Comparison of ENCODE assay signal across 13 cellular contexts in the genomic region with DNA sequence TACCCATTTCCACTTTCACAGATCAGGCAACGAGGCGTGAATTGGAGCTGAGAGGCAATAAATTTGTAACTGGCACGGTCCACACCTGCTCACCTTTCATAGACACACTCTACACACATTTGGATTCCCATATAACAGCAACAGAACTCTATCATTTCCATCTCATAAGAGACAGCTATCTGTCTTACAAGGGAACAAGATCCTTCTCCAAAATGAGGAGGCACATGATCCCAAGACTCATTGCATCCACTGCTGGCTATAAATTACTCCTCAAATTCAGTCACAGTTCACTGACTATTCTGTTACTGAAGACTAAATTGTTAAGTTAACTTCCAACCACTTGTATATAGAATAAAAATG.
A peak's percentile ranks its signal among the peaks of the same experiment; 100 is the strongest.
DNase-seq lines count a peak whose midpoint lies in the region; ATAC-seq and TF ChIP-seq lines count a peak whose summit lies in the region.
"Had no signal": no experiment of that assay in that cellular context is flagged by ENCODE, and none has a peak within 500 bp of the region (broad histone marks: within the 10 kb centered on the region; RNA-seq: fewer than 3 reads in every experiment).

No MANE protein-coding gene starts in this region.

- intact Hi-C loops in activated B cell treated with CpG ODN at 0.5 μM for 24 hours (cut with micrococcal nuclease) (loop anchor here (1.0 kb wide), 2 partner anchors 328 to 1144 kb away; partner anchors contain the start of gene PTPRU), posterior cingulate gyrus (cut with DNase I) (loop anchor here (5.0 kb wide), 2 partner anchors 588 to 1143 kb away; partner anchors contain the start of gene PTPRU)

- H3K9me3 Mint-ChIP-seq in HFFc6, result no peaks in the 10 kb centered on the region
- H3K9me3 Mint-ChIP-seq in activated B cell treated with CpG ODN at 0.5 μM for 24 hours, result no peaks in the 10 kb centered on the region
- H3K9me3 Mint-ChIP-seq in type B pancreatic cell, result no peaks in the 10 kb centered on the region
- H3K9me3 Mint-ChIP-seq: activated CD4-positive, alpha-beta T cell treated with anti-CD3 and anti-CD28 coated beads, Interleukin-2, amount 10 ng/mL, durations not matched to agents 24 days and 14 days; naive B cell; T-helper 2 cell treated with Interferon-gamma antibody and Interleukin-4, amounts not matched to agents 5 μg/mL and 100 μg/mL, for 36 hours had no signal

- H3K36me3 Mint-ChIP-seq in HFFc6 (ENCODE audit: low read depth) (no peaks in the 10 kb centered on the region), activated B cell treated with CpG ODN at 0.5 μM for 24 hours (ENCODE audit: low read depth) (no peaks in the 10 kb centered on the region), type B pancreatic cell (no peaks in the 10 kb centered on the region)
- H3K36me3 Mint-ChIP-seq: naive B cell had no signal

- no peak overlapping the region for H3K27ac Mint-ChIP-seq in HFFc6
- H3K27ac Mint-ChIP-seq in activated B cell treated with CpG ODN at 0.5 μM for 24 hours, result no peak overlapping the region
- H3K27ac Mint-ChIP-seq in type B pancreatic cell, result no peak overlapping the region
- H3K27ac Mint-ChIP-seq: activated CD4-positive, alpha-beta T cell treated with anti-CD3 and anti-CD28 coated beads, Interleukin-2, amount 10 ng/mL, durations not matched to agents 24 days and 14 days; IgD-negative memory B cell; naive B cell; T-helper 2 cell treated with Interferon-gamma antibody and Interleukin-4, amounts not matched to agents 5 μg/mL and 100 μg/mL, for 36 hours had no signal

- H3K4me1 Mint-ChIP-seq in HFFc6 (ENCODE audit: low read depth), result peaks cover 13% of the 10 kb centered on the region
- H3K4me1 Mint-ChIP-seq in activated B cell treated with CpG ODN at 0.5 μM for 24 hours, result peaks cover 3% of the 10 kb centered on the region
- peaks cover 52% of the 10 kb centered on the region for H3K4me1 Mint-ChIP-seq in type B pancreatic cell (ENCODE audit: unreplicated experiment)
- H3K4me1 Mint-ChIP-seq: activated CD4-positive, alpha-beta T cell treated with anti-CD3 and anti-CD28 coated beads, Interleukin-2, amount 10 ng/mL, durations not matched to agents 24 days and 14 days had no signal

- H3K4me3 Mint-ChIP-seq in HFFc6 (no peak overlapping the region), activated B cell treated with CpG ODN at 0.5 μM for 24 hours (no peak overlapping the region), type B pancreatic cell (no peak overlapping the region)
- H3K4me3 Mint-ChIP-seq: activated CD4-positive, alpha-beta T cell treated with anti-CD3 and anti-CD28 coated beads, Interleukin-2, amount 10 ng/mL, durations not matched to agents 24 days and 14 days; IgD-negative memory B cell; T-helper 2 cell treated with Interferon-gamma antibody and Interleukin-4, amounts not matched to agents 5 μg/mL and 100 μg/mL, for 36 hours had no signal

- CTCF ChIA-PET in activated B cell treated with CpG ODN at 0.5 μM for 24 hours (lab: Charles Lee), result interaction anchor here (0.8 to 2.8 kb wide), 13 partner anchors 9 to 1159 kb away, joined by 3 to 20 read pairs (median 4); partner anchors contain the start of genes MECR and PTPRU

- TF ChIP-seq CTCF in HFFc6 (IDR thresholded peaks at IDR 0.05) (0 out of 2 replicates have a peak, but pooled peaks have one; percentile 16), activated B cell treated with CpG ODN at 0.5 μM for 24 hours (IDR thresholded peaks at IDR 0.05) (peak; percentile 7), type B pancreatic cell (conservative IDR thresholded peaks at IDR 0.05) (peak; percentile 38)

- peak; percentile 43 for DNase-seq in activated CD8-positive, alpha-beta memory T cell treated with anti-CD3 and anti-CD28 coated beads for 24 hours
- no peak for DNase-seq in activated CD8-positive, alpha-beta memory T cell treated with anti-CD3 and anti-CD28 coated beads, Interleukin-2, amount 50 U/mL, for 48 hours
- DNase-seq in HFFc6 (no peak), activated B cell treated with CpG ODN at 0.5 μM for 24 hours (no peak), type B pancreatic cell (ENCODE audit: extremely low spot score, unreplicated experiment) (no peak), posterior cingulate gyrus (no peak), glomerular visceral epithelial cell (ENCODE audit: extremely low spot score) (no peak)
- DNase-seq: left ventricle myocardium superior had no signal

- ATAC-seq in activated B cell treated with CpG ODN at 0.5 μM for 24 hours (ENCODE audit: low read depth) (no peak), HG03039 (IDR thresholded peaks at IDR 0.05; ENCODE audit: unreplicated experiment) (no peak)

- POLR2A ChIA-PET in activated B cell treated with CpG ODN at 0.5 μM for 24 hours (lab: Charles Lee), result interaction anchor here (1.0 kb wide), 1 partner anchor 1150 kb away, joined by 3 read pairs; the partner anchor contains the start of gene MECR

- H3K27me3 Mint-ChIP-seq in HFFc6 (ENCODE audit: insufficient read depth), result peaks cover 15% of the 10 kb centered on the region
- H3K27me3 Mint-ChIP-seq in activated B cell treated with CpG ODN at 0.5 μM for 24 hours, result peaks cover 24% of the 10 kb centered on the region
- H3K27me3 Mint-ChIP-seq in type B pancreatic cell, result peaks cover 7% of the 10 kb centered on the region
- H3K27me3 Mint-ChIP-seq: activated CD4-positive, alpha-beta T cell treated with anti-CD3 and anti-CD28 coated beads, Interleukin-2, amount 10 ng/mL, durations not matched to agents 24 days and 14 days had no signal
